ENCODE assay signal across 8 cellular contexts in genomic region chr12:121889267-121889624, GRCh38. TPM values are rescaled to one million over a fixed set of nuclear protein-coding genes. Genes with fewer than 3 reads are reported as not detected.
DNase-seq lines count a peak whose midpoint lies in the region; ATAC-seq and TF ChIP-seq lines count a peak whose summit lies in the region.

No MANE protein-coding gene starts in this region.

- no peak for DNase-seq in activated naive CD4-positive, alpha-beta T cell treated with anti-CD3 and anti-CD28 coated beads, Interleukin-2, amount 50 U/mL, for 16 hours
- DNase-seq in MCF 10A (ENCODE audit: unreplicated experiment): no peak

- intact Hi-C loops in MCF 10A (cut with micrococcal nuclease): loop anchor here (2.0 to 5.0 kb wide), 2 partner anchors 133 to 192 kb away; partner anchors contain the start of gene BCL7A

- ATAC-seq in GM21423 (IDR thresholded peaks at IDR 0.05; ENCODE audit: unreplicated experiment) (no peak), HG03045 (IDR thresholded peaks at IDR 0.05; ENCODE audit: unreplicated experiment) (no peak), GM18873 (IDR thresholded peaks at IDR 0.05; ENCODE audit: low FRiP score, unreplicated experiment) (no peak)

- POLR2A ChIA-PET in MCF 10A (lab: Yijun Ruan, JAX): interaction anchor here (0.8 to 7.5 kb wide), 14 partner anchors 50 to 191 kb away, joined by 3 to 128 read pairs (median 8); partner anchors contain the start of genes BCL7A, RHOF and SETD1B

- no peaks in the 10 kb centered on the region for H3K9me3 Mint-ChIP-seq in activated naive CD4-positive, alpha-beta T cell treated with anti-CD3 and anti-CD28 coated beads, Interleukin-2, amount 50 U/mL, for 24 hours
- H3K9me3 Mint-ChIP-seq in MCF 10A (ENCODE audit: unreplicated experiment): no peaks in the 10 kb centered on the region

- H3K27ac Mint-ChIP-seq in activated naive CD4-positive, alpha-beta T cell treated with anti-CD3 and anti-CD28 coated beads, Interleukin-2, amount 50 U/mL, for 24 hours: peak overlapping the region; percentile 100
- peak overlapping the region; percentile 98 for H3K27ac Mint-ChIP-seq in MCF 10A (ENCODE audit: low read depth, unreplicated experiment)

- BruUV-seq in MCF 10A (replicated peaks; lab: Mats Ljungman, UMichigan): no TSS peak

- 6 to 11% methylated on average over 7 of the region's 7 CpGs for WGBS in mesodermal cell (ENCODE audit: insufficient coverage in 2 of 2), 2 experiments
- 2% methylated on average over 7 of the region's 7 CpGs for WGBS in urinary bladder

- H3K27me3 Mint-ChIP-seq in activated naive CD4-positive, alpha-beta T cell treated with anti-CD3 and anti-CD28 coated beads, Interleukin-2, amount 50 U/mL, for 24 hours: no peaks in the 10 kb centered on the region
- no peaks in the 10 kb centered on the region for H3K27me3 Mint-ChIP-seq in MCF 10A (ENCODE audit: insufficient read depth, unreplicated experiment)

- H3K9me3 ChIP-seq in mesodermal cell (ENCODE audit: control insufficient read depth, low read length): no peaks in the 10 kb centered on the region

- H3K36me3 ChIP-seq in mesodermal cell (ENCODE audit: control insufficient read depth, insufficient read depth, low read length) (peaks cover 9% of the 10 kb centered on the region), urinary bladder (ENCODE audit: insufficient read depth) (no peaks in the 10 kb centered on the region)

- H3K27ac ChIP-seq in mesodermal cell (ENCODE audit: low read depth, low read length, severe bottlenecking): peak overlapping the region; percentile 97
- no peak overlapping the region for H3K27ac ChIP-seq in urinary bladder (ENCODE audit: low read depth)

- H3K4me1 ChIP-seq in mesodermal cell (ENCODE audit: control insufficient read depth, insufficient read depth, low read length, poor library complexity, severe bottlenecking) (peaks cover 11% of the 10 kb centered on the region), urinary bladder (ENCODE audit: insufficient read depth) (peaks cover 4% of the 10 kb centered on the region)

- no peak for TF ChIP-seq CTCF in MCF 10A (IDR thresholded peaks at IDR 0.05; ENCODE audit: unreplicated experiment)

- H3K36me3 Mint-ChIP-seq in activated naive CD4-positive, alpha-beta T cell treated with anti-CD3 and anti-CD28 coated beads, Interleukin-2, amount 50 U/mL, for 24 hours: peaks cover 8% of the 10 kb centered on the region
- peaks cover 41% of the 10 kb centered on the region for H3K36me3 Mint-ChIP-seq in MCF 10A (ENCODE audit: insufficient read depth, unreplicated experiment)

- CTCF ChIA-PET in MCF 10A (lab: Yijun Ruan, JAX): interaction anchor here (0.8 to 3.5 kb wide), 6 partner anchors 19 to 105 kb away, joined by 3 to 42 read pairs (median 5); partner anchors contain the start of gene RHOF

- H3K4me3 ChIP-seq in mesodermal cell (ENCODE audit: extremely low read depth, insufficient read depth, low read length, poor library complexity, severe bottlenecking) (peak overlapping the region; percentile 78), urinary bladder (ENCODE audit: low read depth, low read length) (peak overlapping the region; percentile 62)

- peaks cover 35% of the 10 kb centered on the region for H3K4me1 Mint-ChIP-seq in activated naive CD4-positive, alpha-beta T cell treated with anti-CD3 and anti-CD28 coated beads, Interleukin-2, amount 50 U/mL, for 24 hours
- peaks cover 19% of the 10 kb centered on the region for H3K4me1 Mint-ChIP-seq in MCF 10A (ENCODE audit: insufficient read depth, unreplicated experiment)

- H3K4me3 Mint-ChIP-seq in activated naive CD4-positive, alpha-beta T cell treated with anti-CD3 and anti-CD28 coated beads, Interleukin-2, amount 50 U/mL, for 24 hours: peak overlapping the region; percentile 100
- peak overlapping the region; percentile 98 for H3K4me3 Mint-ChIP-seq in MCF 10A (ENCODE audit: unreplicated experiment)

RNA-seq across cellular contexts. Expression of gene PSMD9, which starts 0.7 kb away (rescaled TPM):
- total RNA-seq in MCF 10A (2022): 96.3 and 105 TPM in 2 replicates
- 46.7 TPM for polyA plus RNA-seq in mesodermal cell (2013, experiment 1 of 2)
- polyA plus RNA-seq in mesodermal cell (2013, experiment 2 of 2): 50.5 TPM
- 28.3 TPM for total RNA-seq in urinary bladder
- 115 TPM for polyA plus RNA-seq in urinary bladder

RNA-seq across cellular contexts. Expression of gene CFAP251, which starts 29.1 kb away (rescaled TPM):
- total RNA-seq in MCF 10A (2022) (19.7 and 23.5 TPM in 2 replicates), urinary bladder (3.0 TPM)
- polyA plus RNA-seq in mesodermal cell (2013, experiment 1 of 2): 1.6 TPM
- polyA plus RNA-seq in mesodermal cell (2013, experiment 2 of 2): 1.9 TPM
- 0.52 TPM for polyA plus RNA-seq in urinary bladder

RNA-seq across cellular contexts. Expression of gene HPD, which starts 30.6 kb away (rescaled TPM):
- total RNA-seq in MCF 10A (2022): 0.21 TPM in 1 of 2 replicates, not detected in the other
- 1.0 TPM for polyA plus RNA-seq in mesodermal cell (2013, experiment 1 of 2)
- 0.30 TPM for polyA plus RNA-seq in mesodermal cell (2013, experiment 2 of 2)
- total RNA-seq in urinary bladder: not detected
- 4.0 TPM for polyA plus RNA-seq in urinary bladder
